Comparison of ENCODE assay signal across 9 cellular contexts in genomic region chr19:55210120-55210493, GRCh38. TPM values are rescaled to one million over a fixed set of nuclear protein-coding genes. Genes with fewer than 3 reads are reported as not detected.
DNase-seq lines count a peak whose midpoint lies in the region; ATAC-seq and TF ChIP-seq lines count a peak whose summit lies in the region.
"Had no signal": no experiment of that assay in that cellular context is flagged by ENCODE, and none has a peak within 500 bp of the region (broad histone marks: within the 10 kb centered on the region; RNA-seq: fewer than 3 reads in every experiment).

No MANE protein-coding gene starts in this region.

- H3K27ac ChIP-seq in CD4-positive, alpha-beta T cell (ENCODE audit: low read depth, low read length): no peak overlapping the region

- H3K27me3 ChIP-seq in CD4-positive, alpha-beta T cell (ENCODE audit: control insufficient read depth, insufficient read depth, low read length): peaks cover 13% of the 10 kb centered on the region

- H3K4me3 Mint-ChIP-seq in CD4-positive, alpha-beta T cell: no peak overlapping the region

- DNase-seq in NCI-H1092 treated with DMSO at 0.1 percent for 48 hours (lab: John Stamatoyannopoulos, UW) (peak; percentile 6), NCI-H1092 (lab: John Stamatoyannopoulos, UW) (no peak), OCI-M1 (lab: John Stamatoyannopoulos, UW) (peak; percentile 27), fibroblast of gingiva (ENCODE audit: low read depth) (peak; percentile 71), retinal pigment epithelial cell (ENCODE audit: low read depth) (peak; percentile 91), NCI-H128 (lab: John Stamatoyannopoulos, UW; ENCODE audit: unreplicated experiment) (no peak), NCI-H82 (lab: John Stamatoyannopoulos, UW) (no peak)
- DNase-seq in CD4-positive, alpha-beta T cell: no peak
- DNase-seq: activated CD4-positive, CD25-positive, alpha-beta regulatory T cell treated with anti-CD3 and anti-CD28 coated beads, Interleukin-2, amount 50 U/mL, for 72 hours had no signal

- TF ChIP-seq CTCF in retinal pigment epithelial cell (conservative IDR thresholded peaks at IDR 0.05; ENCODE audit: low read depth, low read length): no peak
- TF ChIP-seq CTCF in CD4-positive, alpha-beta T cell (IDR thresholded peaks at IDR 0.05): no peak

- no peak overlapping the region for H3K4me3 ChIP-seq in retinal pigment epithelial cell (ENCODE audit: low read length)

- no peak for ATAC-seq in CD4-positive, alpha-beta T cell (ENCODE audit: poor library complexity)

- H3K4me1 Mint-ChIP-seq in CD4-positive, alpha-beta T cell (ENCODE audit: low read depth): no peaks in the 10 kb centered on the region

- peaks cover 50% of the 10 kb centered on the region for H3K27me3 Mint-ChIP-seq in CD4-positive, alpha-beta T cell

- peaks cover 6% of the 10 kb centered on the region for H3K9me3 ChIP-seq in CD4-positive, alpha-beta T cell (ENCODE audit: control insufficient read depth, low read length)

- POLR2A ChIA-PET in CD4-positive, alpha-beta T cell (lab: Charles Lee): no interaction called here

- H3K9me3 Mint-ChIP-seq in CD4-positive, alpha-beta T cell: peaks cover 4% of the 10 kb centered on the region

- H3K36me3 Mint-ChIP-seq in CD4-positive, alpha-beta T cell (ENCODE audit: low read depth): no peaks in the 10 kb centered on the region

- CTCF ChIA-PET in CD4-positive, alpha-beta T cell (lab: Charles Lee): no interaction called here

- intact Hi-C loops in CD4-positive, alpha-beta T cell (cut with DNase I, micrococcal nuclease): no loop called here

- no peak overlapping the region for H3K27ac Mint-ChIP-seq in CD4-positive, alpha-beta T cell

RNA-seq across cellular contexts. Expression of gene PTPRH, which starts 0.8 kb away (rescaled TPM):
- total RNA-seq in CD4-positive, alpha-beta T cell: not detected

RNA-seq across cellular contexts. Expression of gene TMEM86B, which starts 18.5 kb away (rescaled TPM):
- 10 to 100 TPM; 11.7 to 11.8 TPM for total RNA-seq in CD4-positive, alpha-beta T cell

RNA-seq across cellular contexts. Expression of gene SYT5, which starts 30.0 kb away (rescaled TPM):
- under 1 TPM; 0.41 to 0.56 TPM for total RNA-seq in CD4-positive, alpha-beta T cell

RNA-seq across cellular contexts. Expression of gene DNAAF3, which starts 43.7 kb away (rescaled TPM):
- total RNA-seq in CD4-positive, alpha-beta T cell: not detected

RNA-seq across cellular contexts. Expression of gene PPP6R1, which starts 48.7 kb away (rescaled TPM):
- total RNA-seq in CD4-positive, alpha-beta T cell: 100 to 1,000 TPM; 172 to 182 TPM

Comparison
In these comparisons a context has a peak if more than half of its experiments do, and no peak if none do; other contexts are left out.
1. DNase-seq: peak in NCI-H1092 treated with DMSO at 0.1 percent for 48 hours (single experiment), OCI-M1 (single experiment), fibroblast of gingiva (single experiment) and retinal pigment epithelial cell (single experiment); none in NCI-H1092 (single experiment), NCI-H128 (single experiment), NCI-H82 (single experiment) and CD4-positive, alpha-beta T cell (0 of 10).